Comparison of ENCODE assay signal across 18 cellular contexts in genomic region chr17:45940826-45941225, GRCh38. TPM values are rescaled to one million over a fixed set of nuclear protein-coding genes. Genes with fewer than 3 reads are reported as not detected.
A peak's percentile ranks its signal among the peaks of the same experiment; 100 is the strongest.
DNase-seq lines count a peak whose midpoint lies in the region; ATAC-seq and TF ChIP-seq lines count a peak whose summit lies in the region.
"Had no signal": no experiment of that assay in that cellular context is flagged by ENCODE, and none has a peak within 500 bp of the region (broad histone marks: within the 10 kb centered on the region; RNA-seq: fewer than 3 reads in every experiment).

No MANE protein-coding gene starts in this region.

- no peak for TF ChIP-seq CTCF in HEK293 (tag by site-specific recombination; IDR thresholded peaks at IDR 0.05)

- no peaks in the 10 kb centered on the region for H3K9me3 Mint-ChIP-seq in activated CD4-positive, alpha-beta T cell treated with anti-CD3 and anti-CD28 coated beads, Interleukin-2, amount 10 ng/mL, durations not matched to agents 24 days and 14 days
- H3K9me3 Mint-ChIP-seq: activated naive CD8-positive, alpha-beta T cell treated with anti-CD3 and anti-CD28 coated beads, Interleukin-2, amount 50 U/mL, for 24 hours; activated T-cell treated with anti-CD3 and anti-CD28 coated beads, Interleukin-2, amount 50 U/mL, for 24 hours had no signal

- H3K9ac ChIP-seq in subcutaneous abdominal adipose tissue (ENCODE audit: low read length in 5 of 5), result no peak overlapping the region
- H3K9ac ChIP-seq: BLaER1 had no signal

- H3K36me3 Mint-ChIP-seq in activated CD4-positive, alpha-beta T cell treated with anti-CD3 and anti-CD28 coated beads, Interleukin-2, amount 10 ng/mL, durations not matched to agents 24 days and 14 days (ENCODE audit: low read depth), result no peaks in the 10 kb centered on the region

- ATAC-seq in HG03280 (IDR thresholded peaks at IDR 0.05; ENCODE audit: unreplicated experiment) (no peak), GM18511 (IDR thresholded peaks at IDR 0.05; ENCODE audit: unreplicated experiment) (no peak)
- ATAC-seq: activated CD4-positive, alpha-beta T cell treated with anti-CD3 and anti-CD28 coated beads for 36 hours; activated naive CD8-positive, alpha-beta T cell treated with anti-CD3 and anti-CD28 coated beads, Interleukin-2, amount 50 U/mL, for 24 hours had no signal

- no peaks in the 10 kb centered on the region for H3K27me3 ChIP-seq in layer of hippocampus (ENCODE audit: control insufficient read depth, insufficient read depth, low read length)
- H3K27me3 ChIP-seq in subcutaneous abdominal adipose tissue (ENCODE audit: control insufficient read depth in 5 of 5, insufficient read depth in 4 of 5, low read length in 5 of 5), result no peaks in the 10 kb centered on the region
- H3K27me3 ChIP-seq in H7 (ENCODE audit: control insufficient read depth, insufficient read depth, low read length), result no peaks in the 10 kb centered on the region
- H3K27me3 ChIP-seq: BLaER1, ovary had no signal

- POLR2A ChIA-PET in HEK293 (lab: Yijun Ruan, JAX), result no interaction called here

- H3K27ac ChIP-seq in HEK293 (ENCODE audit: extremely low read depth, low read depth, low read length) (no peak overlapping the region), layer of hippocampus (ENCODE audit: low read depth, low read length) (peak overlapping the region; percentile 94), subcutaneous abdominal adipose tissue (ENCODE audit: low read depth, low read length) (peak overlapping the region; percentile 15)
- H3K27ac ChIP-seq: BLaER1, ovary had no signal

- H3K4me3 ChIP-seq in HEK293 (ENCODE audit: low read depth, low read length) (no peak overlapping the region), subcutaneous abdominal adipose tissue (ENCODE audit: low read depth in 1 of 5, low read length in 5 of 5) (no peak overlapping the region), H7 (ENCODE audit: insufficient read depth, low read depth, low read length) (no peak overlapping the region)
- H3K4me3 ChIP-seq: BLaER1, MG63, ovary had no signal

- H3K4me1 ChIP-seq in HEK293 (ENCODE audit: control insufficient read depth, insufficient read depth, low read length) (peaks cover 15% of the 10 kb centered on the region), subcutaneous abdominal adipose tissue (ENCODE audit: control insufficient read depth in 5 of 5, insufficient read depth in 5 of 5, low read length in 5 of 5) (peaks cover 0 to 41% (median 29%) of the 10 kb centered on the region in 5 donors)

- H3K27me3 Mint-ChIP-seq in activated CD4-positive, alpha-beta T cell treated with anti-CD3 and anti-CD28 coated beads, Interleukin-2, amount 10 ng/mL, durations not matched to agents 24 days and 14 days, result peaks cover 41% of the 10 kb centered on the region

- H3K27ac Mint-ChIP-seq in activated CD4-positive, alpha-beta T cell treated with anti-CD3 and anti-CD28 coated beads, Interleukin-2, amount 10 ng/mL, durations not matched to agents 24 days and 14 days, result no peak overlapping the region
- H3K27ac Mint-ChIP-seq: activated CD4-positive, alpha-beta T cell treated with anti-CD3 and anti-CD28 coated beads for 36 hours; activated naive CD8-positive, alpha-beta T cell treated with anti-CD3 and anti-CD28 coated beads, Interleukin-2, amount 50 U/mL, for 24 hours; activated T-cell treated with anti-CD3 and anti-CD28 coated beads, Interleukin-2, amount 50 U/mL, for 24 hours had no signal

- DNase-seq in cerebellar nuclear complex (lab: John Stamatoyannopoulos, UW) (peak; percentile 83), H7 (no peak)
- DNase-seq in activated CD4-positive, alpha-beta T cell treated with anti-CD3 and anti-CD28 coated beads, Interleukin-2, amount 10 ng/mL, durations not matched to agents 24 days and 14 days, result no peak
- DNase-seq: activated CD4-positive, alpha-beta T cell treated with anti-CD3 and anti-CD28 coated beads for 36 hours; activated naive CD8-positive, alpha-beta T cell treated with anti-CD3 and anti-CD28 coated beads, Interleukin-2, amount 50 U/mL, for 24 hours; activated T-cell treated with anti-CD3 and anti-CD28 coated beads, Interleukin-2, amount 50 U/mL, for 24 hours; mesendoderm; MG63; stimulated activated CD4-positive, alpha-beta T cell treated with anti-CD3 and anti-CD28 coated beads, Interleukin-2, amount 100 ng/mL, for 24 hours had no signal

- H3K9me3 ChIP-seq in HEK293 (ENCODE audit: control insufficient read depth, insufficient read depth, low read depth, low read length), result no peaks in the 10 kb centered on the region
- no peaks in the 10 kb centered on the region for H3K9me3 ChIP-seq in subcutaneous abdominal adipose tissue (ENCODE audit: control insufficient read depth in 5 of 5, low read length in 5 of 5)
- H3K9me3 ChIP-seq: BLaER1, MG63, ovary had no signal

- peaks cover 4% of the 10 kb centered on the region for H3K4me1 Mint-ChIP-seq in activated CD4-positive, alpha-beta T cell treated with anti-CD3 and anti-CD28 coated beads, Interleukin-2, amount 10 ng/mL, durations not matched to agents 24 days and 14 days
- H3K4me1 Mint-ChIP-seq: activated CD4-positive, alpha-beta T cell treated with anti-CD3 and anti-CD28 coated beads for 36 hours; activated naive CD8-positive, alpha-beta T cell treated with anti-CD3 and anti-CD28 coated beads, Interleukin-2, amount 50 U/mL, for 24 hours had no signal

- intact Hi-C loops in activated CD4-positive, alpha-beta T cell treated with anti-CD3 and anti-CD28 coated beads, Interleukin-2, amount 10 ng/mL, durations not matched to agents 24 days and 14 days (cut with micrococcal nuclease), result loop anchor here (10.0 kb wide), 1 partner anchor 296 kb away; no protein-coding TSS in a partner anchor

- CTCF ChIA-PET in HEK293 (lab: Yijun Ruan, JAX), result interaction anchor here (1.4 to 13.2 kb wide), 2 partner anchors 8 to 47 kb away, joined by 4 to 92 read pairs; partner anchors contain the start of gene MAPT

- no peak overlapping the region for H3K4me3 Mint-ChIP-seq in activated CD4-positive, alpha-beta T cell treated with anti-CD3 and anti-CD28 coated beads, Interleukin-2, amount 10 ng/mL, durations not matched to agents 24 days and 14 days
- H3K4me3 Mint-ChIP-seq: activated CD4-positive, alpha-beta T cell treated with anti-CD3 and anti-CD28 coated beads for 36 hours; activated naive CD8-positive, alpha-beta T cell treated with anti-CD3 and anti-CD28 coated beads, Interleukin-2, amount 50 U/mL, for 24 hours; activated T-cell treated with anti-CD3 and anti-CD28 coated beads, Interleukin-2, amount 50 U/mL, for 24 hours had no signal

- no peaks in the 10 kb centered on the region for H3K36me3 ChIP-seq in HEK293 (ENCODE audit: control insufficient read depth in 2 of 2, insufficient read depth in 1 of 2, low read length in 2 of 2)
- no peaks in the 10 kb centered on the region for H3K36me3 ChIP-seq in subcutaneous abdominal adipose tissue (ENCODE audit: control insufficient read depth in 5 of 5, insufficient read depth in 5 of 5, low read length in 5 of 5)
- H3K36me3 ChIP-seq in H7 (replicated peaks; ENCODE audit: control insufficient read depth, insufficient read depth, low read length), result no peaks in the 10 kb centered on the region
- H3K36me3 ChIP-seq: BLaER1, MG63, ovary had no signal

TF ChIP-seq in HEK293, 187 proteins besides CTCF, POLR2A, EP300 and RAD21:
- TF ChIP-seq ZNF777 (tag by site-specific recombination; IDR thresholded peaks at IDR 0.05; ENCODE audit: borderline replicate concordance), result no peak
- no peak for TF ChIP-seq SALL2 (tag by site-specific recombination; IDR thresholded peaks at IDR 0.05; ENCODE audit: borderline replicate concordance)
- TF ChIP-seq ZBTB17 (tag by site-specific recombination; IDR thresholded peaks at IDR 0.05), result 0 out of 2 replicates have a peak, but pooled peaks have one; percentile 14
- no peak for TF ChIP-seq ZNF391 (tag by site-specific recombination; IDR thresholded peaks at IDR 0.05; ENCODE audit: borderline replicate concordance, low read depth)
- TF ChIP-seq ZFHX2 (tag by site-specific recombination; conservative IDR thresholded peaks at IDR 0.05), result no peak

RNA-seq across cellular contexts. Expression of gene MAPT, which starts 46.5 kb away (rescaled TPM):
- total RNA-seq in activated CD4-positive, alpha-beta T cell treated with anti-CD3 and anti-CD28 coated beads, Interleukin-2, amount 10 ng/mL, durations not matched to agents 24 days and 14 days, result 0.37 and 0.47 TPM in 2 replicates
- 0.85 and 3.1 TPM in 2 replicates for total RNA-seq in H7 (2014; rRNA removed; shearing (Covaris generic))

RNA-seq across cellular contexts. Expression of gene STH, which starts 58.2 kb away (rescaled TPM):
- total RNA-seq in activated CD4-positive, alpha-beta T cell treated with anti-CD3 and anti-CD28 coated beads, Interleukin-2, amount 10 ng/mL, durations not matched to agents 24 days and 14 days, result not detected in 2 replicates
- not detected in 2 replicates for total RNA-seq in H7 (2014; rRNA removed; shearing (Covaris generic))
- total RNA-seq: activated CD4-positive, alpha-beta T cell treated with anti-CD3 and anti-CD28 coated beads for 36 hours; H1; OCI-LY7; ovary had no signal

Comparison
In these comparisons a context has a peak if more than half of its experiments do, and no peak if none do; other contexts are left out.
1. DNase-seq: peak in cerebellar nuclear complex (2 of 2); none in activated CD4-positive, alpha-beta T cell treated with anti-CD3 and anti-CD28 coated beads, Interleukin-2, amount 10 ng/mL, durations not matched to agents 24 days and 14 days (single experiment) and H7 (single experiment).